23 cellular contexts compared by ENCODE assay signal in genomic region chr22:26395926-26396325, GRCh38.
"Had no signal": no experiment of that assay in that cellular context is flagged by ENCODE, and none has a peak within 500 bp of the region (broad histone marks: within the 10 kb centered on the region; RNA-seq: fewer than 3 reads in every experiment).

No MANE protein-coding gene starts in this region.

- FAIRE-seq: bronchial epithelial cell, endothelial cell of umbilical vein had no signal

- H3K4me3 ChIP-seq: esophagus muscularis mucosa, gastroesophageal sphincter, heart left ventricle, left ventricle myocardium inferior, tibial artery had no signal

- DNase-seq: activated CD4-positive, alpha-beta memory T cell treated with anti-CD3 and anti-CD28 coated beads for 36 hours; activated CD4-positive, alpha-beta T cell treated with anti-CD3 and anti-CD28 coated beads for 4 hours; cerebellar nuclear complex; cortex of kidney; effector CD4-positive, alpha-beta T cell; heart left ventricle; immature natural killer cell; kidney glomerular epithelial cell; left ventricle myocardium inferior; mammary epithelial cell; stimulated activated CD4-positive, alpha-beta T cell treated with anti-CD3 and anti-CD28 coated beads, Interleukin-12 subunit alpha, Interleukin-12 subunit beta, amount 100 ng/mL, for 4 hours; stimulated activated CD4-positive, alpha-beta T cell treated with anti-CD3 and anti-CD28 coated beads, Interleukin-1b, Interleukin-23, amount 100 ng/mL, for 48 hours; stimulated activated CD8-positive, alpha-beta memory T cell treated with anti-CD3 and anti-CD28 coated beads, Interleukin-4, amount 100 ng/mL, for 48 hours; stimulated activated naive CD4-positive, alpha-beta T cell treated with Interleukin-2 at 50 U/mL for 16 hours; substantia nigra; tibial artery had no signal

- H3K27ac Mint-ChIP-seq: activated CD4-positive, alpha-beta memory T cell treated with anti-CD3 and anti-CD28 coated beads for 36 hours; activated naive CD8-positive, alpha-beta T cell; immature natural killer cell; progenitor cell of endocrine pancreas; WTC11 had no signal

- H3K4me3 Mint-ChIP-seq: activated CD4-positive, alpha-beta memory T cell treated with anti-CD3 and anti-CD28 coated beads for 36 hours; activated naive CD8-positive, alpha-beta T cell; immature natural killer cell; WTC11 had no signal

- ATAC-seq: gastroesophageal sphincter, heart left ventricle, WTC11 had no signal

- H3K9me3 Mint-ChIP-seq: activated CD4-positive, alpha-beta memory T cell treated with anti-CD3 and anti-CD28 coated beads for 36 hours; immature natural killer cell; WTC11 had no signal

- H3K27ac ChIP-seq: esophagus muscularis mucosa, gastroesophageal sphincter, heart left ventricle, left ventricle myocardium inferior, tibial artery had no signal

- H3K4me1 Mint-ChIP-seq: immature natural killer cell had no signal
